9 cellular contexts compared by ENCODE assay signal in the genomic region with DNA sequence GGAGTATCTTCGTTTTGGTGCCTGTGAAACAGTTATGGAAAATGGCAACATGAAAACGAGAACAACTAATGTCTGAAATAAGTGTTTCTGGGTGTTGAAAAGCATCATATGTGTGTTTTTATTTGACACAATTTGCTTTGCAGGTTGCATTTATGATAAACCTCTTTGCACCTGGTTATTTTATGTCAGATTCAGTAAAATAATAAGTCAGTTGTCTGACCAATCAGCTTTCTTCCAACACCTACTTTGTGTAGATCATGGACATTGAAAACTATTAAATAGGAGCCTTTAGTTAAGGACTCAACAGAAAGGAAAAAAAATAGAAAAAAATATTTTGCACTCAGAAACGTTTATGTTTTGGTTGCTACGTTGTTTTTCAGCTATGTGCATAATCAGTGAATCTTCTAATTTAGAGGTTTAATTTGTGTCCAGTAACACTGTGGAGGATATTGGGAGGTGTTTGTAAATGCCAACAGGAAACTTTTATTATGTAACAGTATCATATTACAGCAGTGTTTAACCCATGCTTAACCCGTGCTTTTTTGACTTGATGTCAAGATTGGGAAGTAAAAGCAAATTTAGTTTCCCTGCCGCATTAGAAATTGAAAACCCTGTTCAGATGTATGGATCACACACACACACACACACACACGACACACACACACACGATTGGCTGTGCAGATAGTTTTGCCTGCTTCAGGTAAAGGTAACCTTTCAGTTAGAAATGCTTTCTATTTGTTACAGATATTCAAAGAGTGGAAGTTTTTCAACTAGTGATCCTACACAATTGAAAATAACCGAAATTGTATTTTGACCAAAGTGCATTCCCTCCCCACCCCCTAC. TPM values are rescaled to one million over a fixed set of nuclear protein-coding genes. Genes with fewer than 3 reads are reported as not detected.
A peak's percentile ranks its signal among the peaks of the same experiment; 100 is the strongest.
DNase-seq lines count a peak whose midpoint lies in the region; ATAC-seq and TF ChIP-seq lines count a peak whose summit lies in the region.
"Had no signal": no experiment of that assay in that cellular context is flagged by ENCODE, and none has a peak within 500 bp of the region (broad histone marks: within the 10 kb centered on the region; RNA-seq: fewer than 3 reads in every experiment).

No MANE protein-coding gene starts in this region.

- H3K27me3 ChIP-seq in DND-41 (ENCODE audit: insufficient read depth, low read length, poor library complexity) (peaks cover 2% of the 10 kb centered on the region), MG63 (peaks cover 3% of the 10 kb centered on the region; the same call in 1 of the 2 replicates), muscle layer of duodenum (ENCODE audit: low read depth, low read length) (no peaks in the 10 kb centered on the region)

- peaks cover 29% of the 10 kb centered on the region for H3K4me1 ChIP-seq in DND-41 (ENCODE audit: insufficient read depth, low read length)
- H3K4me1 ChIP-seq in muscle layer of duodenum (ENCODE audit: control insufficient read depth in 1 of 2, insufficient read depth in 2 of 2, low read length in 2 of 2) = peaks cover 6 to 17% of the 10 kb centered on the region in 2 donors

- peak overlapping the region; percentile 94 for H3K4me2 ChIP-seq in DND-41 (ENCODE audit: insufficient read depth, low read length)

- no peak for ATAC-seq in DND-41 (ENCODE audit: insufficient read depth, low read depth)
- ATAC-seq in HG03135 (IDR thresholded peaks at IDR 0.05; ENCODE audit: unreplicated experiment) = no peak
- no peak for ATAC-seq in HG03159 (IDR thresholded peaks at IDR 0.05; ENCODE audit: unreplicated experiment)

- DNase-seq in DND-41 (no peak), MG63 (no peak), caudate nucleus (lab: John Stamatoyannopoulos, UW) (no peak)
- no peak for DNase-seq in activated naive CD4-positive, alpha-beta T cell (lab: John Stamatoyannopoulos, UW)
- no peak for DNase-seq in stimulated activated CD4-positive, alpha-beta T cell treated with anti-CD3 and anti-CD28 coated beads, Interleukin-15, amount 100 ng/mL, for 24 hours
- DNase-seq: T-helper 9 cell had no signal

- peak overlapping the region; percentile 82; the same call in 1 of the 2 replicates for H3K9ac ChIP-seq in DND-41 (ENCODE audit: low read depth, low read length)

- H3K27ac ChIP-seq in DND-41 (ENCODE audit: low read length) (no peak overlapping the region), caudate nucleus (ENCODE audit: low read depth, low read length) (peak overlapping the region; percentile 89), muscle layer of duodenum (ENCODE audit: low read length) (no peak overlapping the region)

- H4K20me1 ChIP-seq in DND-41 (ENCODE audit: insufficient read depth, low read length) = peaks cover 46% of the 10 kb centered on the region

- H3K79me2 ChIP-seq in DND-41 (ENCODE audit: insufficient read depth, low read length) = peaks cover 60% of the 10 kb centered on the region

- H3K9me3 ChIP-seq in DND-41 (ENCODE audit: insufficient read depth, low read length, severe bottlenecking) (no peaks in the 10 kb centered on the region), MG63 (no peaks in the 10 kb centered on the region), muscle layer of duodenum (ENCODE audit: control insufficient read depth in 1 of 2, low read length in 2 of 2) (no peaks in the 10 kb centered on the region)

- H3K36me3 ChIP-seq in DND-41 (ENCODE audit: insufficient read depth, low read length) = no peaks in the 10 kb centered on the region; the same call in none of the 2 replicates
- H3K36me3 ChIP-seq in MG63 = peaks cover 3% of the 10 kb centered on the region
- H3K36me3 ChIP-seq in muscle layer of duodenum (ENCODE audit: control insufficient read depth in 1 of 2, insufficient read depth in 2 of 2, low read length in 2 of 2) = no peaks in the 10 kb centered on the region

- TF ChIP-seq CTCF in DND-41 (IDR thresholded peaks at IDR 0.05; ENCODE audit: borderline replicate concordance, extremely low read depth, low read length, poor library complexity, severe bottlenecking) = no peak

- H3K4me3 ChIP-seq in DND-41 (ENCODE audit: low read depth in 1 of 2, low read length in 2 of 2) = 0 out of 4 replicates have a peak overlapping the region, but pooled peaks of 1 of the 2 experiments have one; percentile 94
- peak overlapping the region; percentile 77 for H3K4me3 ChIP-seq in MG63
- H3K4me3 ChIP-seq in muscle layer of duodenum (ENCODE audit: low read depth in 1 of 2, low read length in 2 of 2) = peak overlapping the region; percentile 79 to 95

- H2AFZ ChIP-seq in DND-41 (ENCODE audit: low read depth, low read length) = no peak overlapping the region

RNA-seq across cellular contexts. Expression of a gene that starts 2.6 kb away (rescaled TPM):
- 9.3 and 15.0 TPM in 2 replicates for total RNA-seq in MG63 (2014; rRNA removed; shearing (Covaris generic); ENCODE audit: low replicate concordance)

RNA-seq across cellular contexts. Expression of a gene that starts 2.8 kb away (rescaled TPM):
- total RNA-seq in MG63 (2014; rRNA removed; shearing (Covaris generic); ENCODE audit: low replicate concordance) = not detected in 2 replicates
